1 cellular context compared by ENCODE assay signal in the genomic region with DNA sequence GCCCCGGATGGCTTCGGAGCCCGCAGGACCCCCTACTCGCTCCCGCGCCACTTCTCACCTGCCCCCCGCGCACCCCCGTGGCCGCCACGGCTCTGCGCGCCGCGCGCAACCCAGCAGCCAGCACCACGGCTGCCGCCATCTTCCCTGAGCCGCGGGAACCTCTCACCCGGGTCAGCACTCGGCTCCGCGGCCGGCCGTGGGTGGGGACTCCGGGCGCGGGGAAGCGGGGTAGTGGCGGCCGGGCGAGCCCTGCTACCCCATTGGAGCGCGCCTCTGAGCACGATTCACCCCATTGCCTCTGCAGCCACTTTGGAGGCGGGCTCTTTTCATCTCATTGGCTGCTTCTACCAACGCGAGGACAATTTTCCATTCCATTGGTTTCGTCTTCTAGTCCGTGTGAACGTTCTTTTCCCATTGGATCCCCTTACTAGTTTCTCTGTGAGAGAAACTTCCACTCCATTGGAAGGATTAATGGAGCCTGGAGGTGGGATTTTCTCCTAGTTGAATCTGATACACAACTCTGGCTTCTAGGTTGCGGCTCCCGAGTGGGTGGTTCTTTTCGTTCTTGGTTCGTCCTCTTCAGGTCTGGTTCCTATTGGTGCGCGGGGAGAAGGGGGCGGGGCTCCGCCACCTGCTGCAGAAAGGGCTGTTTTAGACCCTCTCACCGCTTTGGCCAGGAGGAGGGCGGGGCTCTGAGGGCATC.
TF ChIP-seq lines count a peak whose summit lies in the region.

Gene HINT2 (minus strand): TSS at position 202 of the 703 bp plus-strand sequence. CDS start 63 bp downstream, at position 139.

TF ChIP-seq in GM12878, 131 proteins besides CTCF, POLR2A, EP300 and RAD21 (continued from another document):
- 0 out of 2 replicates have a peak, but pooled peaks have one; percentile 11 for TF ChIP-seq E2F4 (IDR thresholded peaks at IDR 0.05; ENCODE audit: low read depth, low read length)
- peak; percentile 77 for TF ChIP-seq RFX5 (IDR thresholded peaks at IDR 0.05; ENCODE audit: low read depth, low read length)
- no peak for TF ChIP-seq KAT2A (conservative IDR thresholded peaks at IDR 0.05; ENCODE audit: control insufficient read depth, low read depth, low read length)
- no peak for TF ChIP-seq MTA2 (IDR thresholded peaks at IDR 0.05; ENCODE audit: low read depth)
- TF ChIP-seq CHD1 (IDR thresholded peaks at IDR 0.05; ENCODE audit: low read depth, low read length), result no peak
- TF ChIP-seq, protein P1, sequence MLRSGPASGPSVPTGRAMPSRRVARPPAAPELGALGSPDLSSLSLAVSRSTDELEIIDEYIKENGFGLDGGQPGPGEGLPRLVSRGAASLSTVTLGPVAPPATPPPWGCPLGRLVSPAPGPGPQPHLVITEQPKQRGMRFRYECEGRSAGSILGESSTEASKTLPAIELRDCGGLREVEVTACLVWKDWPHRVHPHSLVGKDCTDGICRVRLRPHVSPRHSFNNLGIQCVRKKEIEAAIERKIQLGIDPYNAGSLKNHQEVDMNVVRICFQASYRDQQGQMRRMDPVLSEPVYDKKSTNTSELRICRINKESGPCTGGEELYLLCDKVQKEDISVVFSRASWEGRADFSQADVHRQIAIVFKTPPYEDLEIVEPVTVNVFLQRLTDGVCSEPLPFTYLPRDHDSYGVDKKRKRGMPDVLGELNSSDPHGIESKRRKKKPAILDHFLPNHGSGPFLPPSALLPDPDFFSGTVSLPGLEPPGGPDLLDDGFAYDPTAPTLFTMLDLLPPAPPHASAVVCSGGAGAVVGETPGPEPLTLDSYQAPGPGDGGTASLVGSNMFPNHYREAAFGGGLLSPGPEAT (IDR thresholded peaks at IDR 0.05; ENCODE audit: low read depth), result peak; percentile 73
- peak; percentile 89 for TF ChIP-seq PML (IDR thresholded peaks at IDR 0.05; ENCODE audit: low read length)
- TF ChIP-seq ATF2 (IDR thresholded peaks at IDR 0.05; ENCODE audit: low read length), result no peak
- TF ChIP-seq POLR2AphosphoS2 (IDR thresholded peaks at IDR 0.05; ENCODE audit: low read depth, low read length), result peak; percentile 62; the same call in 1 of the 2 replicates
- TF ChIP-seq CHD2 (IDR thresholded peaks at IDR 0.05; ENCODE audit: borderline replicate concordance, low read depth, low read length), result peak; percentile 89
- TF ChIP-seq BMI1 (IDR thresholded peaks at IDR 0.05; ENCODE audit: borderline replicate concordance), result no peak
- TF ChIP-seq EED (IDR thresholded peaks at IDR 0.05; ENCODE audit: low read depth), result peak; percentile 46; the same call in 1 of the 2 replicates
- peak; percentile 57; the same call in 1 of the 2 replicates for TF ChIP-seq RAD51 (IDR thresholded peaks at IDR 0.05)
- TF ChIP-seq, protein P2, sequence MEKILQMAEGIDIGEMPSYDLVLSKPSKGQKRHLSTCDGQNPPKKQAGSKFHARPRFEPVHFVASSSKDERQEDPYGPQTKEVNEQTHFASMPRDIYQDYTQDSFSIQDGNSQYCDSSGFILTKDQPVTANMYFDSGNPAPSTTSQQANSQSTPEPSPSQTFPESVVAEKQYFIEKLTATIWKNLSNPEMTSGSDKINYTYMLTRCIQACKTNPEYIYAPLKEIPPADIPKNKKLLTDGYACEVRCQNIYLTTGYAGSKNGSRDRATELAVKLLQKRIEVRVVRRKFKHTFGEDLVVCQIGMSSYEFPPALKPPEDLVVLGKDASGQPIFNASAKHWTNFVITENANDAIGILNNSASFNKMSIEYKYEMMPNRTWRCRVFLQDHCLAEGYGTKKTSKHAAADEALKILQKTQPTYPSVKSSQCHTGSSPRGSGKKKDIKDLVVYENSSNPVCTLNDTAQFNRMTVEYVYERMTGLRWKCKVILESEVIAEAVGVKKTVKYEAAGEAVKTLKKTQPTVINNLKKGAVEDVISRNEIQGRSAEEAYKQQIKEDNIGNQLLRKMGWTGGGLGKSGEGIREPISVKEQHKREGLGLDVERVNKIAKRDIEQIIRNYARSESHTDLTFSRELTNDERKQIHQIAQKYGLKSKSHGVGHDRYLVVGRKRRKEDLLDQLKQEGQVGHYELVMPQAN (conservative IDR thresholded peaks at IDR 0.05), result 0 out of 2 replicates have a peak, but pooled peaks have one; percentile 2
- TF ChIP-seq NRF1 (conservative IDR thresholded peaks at IDR 0.05; ENCODE audit: low read depth, low read length), result 0 out of 2 replicates have a peak, but pooled peaks have one; percentile 5
- TF ChIP-seq STAT3 (IDR thresholded peaks at IDR 0.05; ENCODE audit: low read depth, low read length), result no peak
- TF ChIP-seq BHLHE40 (IDR thresholded peaks at IDR 0.05; ENCODE audit: borderline replicate concordance in 1 of 2, low read depth in 2 of 2, low read length in 1 of 2), result peak in 1 of 2 experiments; percentile 66; a peak in 1 of 4 replicates
- TF ChIP-seq, protein P3, sequence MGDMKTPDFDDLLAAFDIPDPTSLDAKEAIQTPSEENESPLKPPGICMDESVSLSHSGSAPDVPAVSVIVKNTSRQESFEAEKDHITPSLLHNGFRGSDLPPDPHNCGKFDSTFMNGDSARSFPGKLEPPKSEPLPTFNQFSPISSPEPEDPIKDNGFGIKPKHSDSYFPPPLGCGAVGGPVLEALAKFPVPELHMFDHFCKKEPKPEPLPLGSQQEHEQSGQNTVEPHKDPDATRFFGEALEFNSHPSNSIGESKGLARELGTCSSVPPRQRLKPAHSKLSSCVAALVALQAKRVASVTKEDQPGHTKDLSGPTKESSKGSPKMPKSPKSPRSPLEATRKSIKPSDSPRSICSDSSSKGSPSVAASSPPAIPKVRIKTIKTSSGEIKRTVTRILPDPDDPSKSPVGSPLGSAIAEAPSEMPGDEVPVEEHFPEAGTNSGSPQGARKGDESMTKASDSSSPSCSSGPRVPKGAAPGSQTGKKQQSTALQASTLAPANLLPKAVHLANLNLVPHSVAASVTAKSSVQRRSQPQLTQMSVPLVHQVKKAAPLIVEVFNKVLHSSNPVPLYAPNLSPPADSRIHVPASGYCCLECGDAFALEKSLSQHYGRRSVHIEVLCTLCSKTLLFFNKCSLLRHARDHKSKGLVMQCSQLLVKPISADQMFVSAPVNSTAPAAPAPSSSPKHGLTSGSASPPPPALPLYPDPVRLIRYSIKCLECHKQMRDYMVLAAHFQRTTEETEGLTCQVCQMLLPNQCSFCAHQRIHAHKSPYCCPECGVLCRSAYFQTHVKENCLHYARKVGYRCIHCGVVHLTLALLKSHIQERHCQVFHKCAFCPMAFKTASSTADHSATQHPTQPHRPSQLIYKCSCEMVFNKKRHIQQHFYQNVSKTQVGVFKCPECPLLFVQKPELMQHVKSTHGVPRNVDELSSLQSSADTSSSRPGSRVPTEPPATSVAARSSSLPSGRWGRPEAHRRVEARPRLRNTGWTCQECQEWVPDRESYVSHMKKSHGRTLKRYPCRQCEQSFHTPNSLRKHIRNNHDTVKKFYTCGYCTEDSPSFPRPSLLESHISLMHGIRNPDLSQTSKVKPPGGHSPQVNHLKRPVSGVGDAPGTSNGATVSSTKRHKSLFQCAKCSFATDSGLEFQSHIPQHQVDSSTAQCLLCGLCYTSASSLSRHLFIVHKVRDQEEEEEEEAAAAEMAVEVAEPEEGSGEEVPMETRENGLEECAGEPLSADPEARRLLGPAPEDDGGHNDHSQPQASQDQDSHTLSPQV (IDR thresholded peaks at IDR 0.05), result no peak
- no peak for TF ChIP-seq IRF4 (IDR thresholded peaks at IDR 0.05; ENCODE audit: low read depth, low read length)
- TF ChIP-seq ASH2L (IDR thresholded peaks at IDR 0.05; ENCODE audit: borderline replicate concordance, low read depth), result 0 out of 2 replicates have a peak, but pooled peaks have one; percentile 73
- TF ChIP-seq CEBPZ (IDR thresholded peaks at IDR 0.05; ENCODE audit: low read depth, low read length), result peak; percentile 55; the same call in 1 of the 2 replicates
- peak; percentile 95 for TF ChIP-seq YY1 (IDR thresholded peaks at IDR 0.05; ENCODE audit: low read depth, low read length)
- no peak; the same call in 1 of the 2 replicates for TF ChIP-seq NBN (IDR thresholded peaks at IDR 0.05)
